Comparison of ENCODE assay signal across 8 cellular contexts in genomic region chr17:75832652-75833400, GRCh38. TPM values are rescaled to one million over a fixed set of nuclear protein-coding genes. Genes with fewer than 3 reads are reported as not detected.
A peak's percentile ranks its signal among the peaks of the same experiment; 100 is the strongest.
DNase-seq lines count a peak whose midpoint lies in the region; ATAC-seq, FAIRE-seq and TF ChIP-seq lines count a peak whose summit lies in the region.

No MANE protein-coding gene starts in this region.

- H4K5ac ChIP-seq in H1 (ENCODE audit: insufficient read length, low read depth, low read length) = peak overlapping the region; percentile 96

- POLR2A ChIA-PET in PC-3 (lab: Charles Lee; ENCODE audit: unreplicated experiment) (interaction anchor here (0.6 kb wide), 1 partner anchor 64 kb away, joined by 3 read pairs; the partner anchor contains the start of gene TRIM65), H1 (lab: Charles Lee; ENCODE audit: partially characterized antibody) (interaction anchor here (0.6 to 16.0 kb wide), 10 partner anchors 9 to 131 kb away, joined by 3 to 216 read pairs (median 4); partner anchors contain the start of genes UNC13D and WBP2)

- H3K27me3 ChIP-seq in PC-3 (ENCODE audit: low read length) (no peaks in the 10 kb centered on the region), H1 (replicated peaks in 1 of 4; ENCODE audit: control insufficient read depth in 3 of 4, extremely low read depth in 1 of 4, insufficient read depth in 3 of 4, low read length in 3 of 4) (no peaks in the 10 kb centered on the region), neutrophil (no peaks in the 10 kb centered on the region), smooth muscle cell (ENCODE audit: low read depth) (no peaks in the 10 kb centered on the region), BE2C (no peaks in the 10 kb centered on the region)

- H4K91ac ChIP-seq in H1 (replicated peaks; ENCODE audit: insufficient read length, low read length) = peak overlapping the region; percentile 93

- H4K8ac ChIP-seq in H1 (ENCODE audit: extremely low read depth, insufficient read depth, low read length) = no peak overlapping the region; the same call in 1 of the 2 replicates

- H3K18ac ChIP-seq in H1 (ENCODE audit: extremely low read depth, low read length) = peak overlapping the region; percentile 93

- no peaks in the 10 kb centered on the region for H3K9me2 ChIP-seq in PC-3 (replicated peaks; ENCODE audit: low read length)

- H2BK12ac ChIP-seq in H1 (ENCODE audit: low read depth, low read length) = peak overlapping the region; percentile 88; the same call in 1 of the 2 replicates

- peak; percentile 72 for FAIRE-seq in H1 (lab: Jason Lieb, UNC)

- peak overlapping the region; percentile 79; the same call in 1 of the 2 replicates for H2BK5ac ChIP-seq in H1 (ENCODE audit: low read depth, low read length)

- H3K4ac ChIP-seq in H1 (replicated peaks; ENCODE audit: insufficient read length, low read depth, low read length) = peak overlapping the region; percentile 36

- H3K23me2 ChIP-seq in H1 (ENCODE audit: low read depth, low read length) = no peaks in the 10 kb centered on the region; the same call in 1 of the 2 replicates

- H3K56ac ChIP-seq in H1 (replicated peaks; ENCODE audit: insufficient read length, low read depth, low read length) = peak overlapping the region; percentile 83

- peak overlapping the region; percentile 48 for H3K27ac ChIP-seq in PC-3 (ENCODE audit: low read length)
- H3K27ac ChIP-seq in H1 (ENCODE audit: low read depth, low read length) = no peak overlapping the region; the same call in 1 of the 2 replicates
- peak overlapping the region; percentile 77 for H3K27ac ChIP-seq in neutrophil
- H3K27ac ChIP-seq in smooth muscle cell (ENCODE audit: low read depth) = no peak overlapping the region

- no peaks in the 10 kb centered on the region for H4K20me1 ChIP-seq in PC-3 (ENCODE audit: low read length)
- H4K20me1 ChIP-seq in H1 (replicated peaks in 1 of 2; ENCODE audit: control insufficient read depth in 1 of 2, insufficient read depth in 2 of 2, low read length in 2 of 2) = no peaks in the 10 kb centered on the region
- no peaks in the 10 kb centered on the region for H4K20me1 ChIP-seq in smooth muscle cell (ENCODE audit: low read depth)

- 0 out of 2 replicates have a peak, but pooled peaks cover 2% of the 10 kb centered on the region for H3K79me1 ChIP-seq in H1 (ENCODE audit: low read depth, low read length)

- H3K9me3 ChIP-seq in PC-3 (ENCODE audit: low read length) (no peaks in the 10 kb centered on the region), H1 (ENCODE audit: insufficient read depth in 2 of 2, low read depth in 1 of 2, low read length in 1 of 2) (no peaks in the 10 kb centered on the region), neutrophil (no peaks in the 10 kb centered on the region), smooth muscle cell (replicated peaks; ENCODE audit: low read depth) (no peaks in the 10 kb centered on the region), BE2C (no peaks in the 10 kb centered on the region)

- no peak for TF ChIP-seq RAD21 in H1 (IDR thresholded peaks at IDR 0.05 in 1 of 2, conservative IDR thresholded peaks at IDR 0.05 in 1 of 2; ENCODE audit: low read depth in 2 of 2, low read length in 2 of 2)

- no peak for TF ChIP-seq EP300 in H1 (IDR thresholded peaks at IDR 0.05; ENCODE audit: borderline replicate concordance in 1 of 2, low read depth in 2 of 2, low read length in 2 of 2)

- CTCF ChIA-PET in PC-3 (lab: Charles Lee) = no interaction called here
- CTCF ChIA-PET in H1 (lab: Charles Lee; ENCODE audit: partially characterized antibody) = interaction anchor here (1.0 to 21.9 kb wide), 6 partner anchors 12 to 176 kb away, joined by 3 to 563 read pairs (median 5); partner anchors contain the start of genes UNC13D and WBP2

- 23% methylated on average over 14 of the region's 20 CpGs; no CpG with 5 or more reads in 1 of the 2 experiments for WGBS in H1 (ENCODE audit: extremely low coverage in 1 of 2, insufficient coverage in 1 of 2, insufficient read length in 1 of 2, insufficient replicate concordance in 2 of 2, low coverage in 1 of 2, low lambda C conversion rate in 2 of 2, missing lambda C conversion rate in 1 of 2), 2 experiments
- 45% methylated on average over 14 of the region's 20 CpGs for WGBS in smooth muscle cell (ENCODE audit: low lambda C conversion rate)

- BruUV-seq in PC-3 (replicated peaks; lab: Mats Ljungman, UMichigan) = no TSS peak

- ATAC-seq in PC-3 (0 out of 2 replicates have a peak, but pooled peaks have one; percentile 3), HG02678 (IDR thresholded peaks at IDR 0.05; ENCODE audit: unreplicated experiment) (no peak)

- no peak overlapping the region for H2AK5ac ChIP-seq in H1 (ENCODE audit: low read depth, low read length)

- H3K4me2 ChIP-seq in PC-3 (ENCODE audit: low read length) (no peak overlapping the region), H1 (ENCODE audit: insufficient read depth in 1 of 2, low read depth in 2 of 2, low read length in 2 of 2) (peak overlapping the region; percentile 51 to 57), smooth muscle cell (no peak overlapping the region)

- H2AFZ ChIP-seq in PC-3 (ENCODE audit: low read length) (no peak overlapping the region), H1 (ENCODE audit: low read length) (peak overlapping the region; percentile 82), smooth muscle cell (ENCODE audit: low read depth) (no peak overlapping the region)

- in situ Hi-C loops in GM13977 (cut with MboI; ENCODE audit: low pct_unique_long_range_greater_than_20kb, low sequenced_read_pairs, unreplicated experiment) = no loop called here

- no peak for TF ChIP-seq POLR2A in H1 (IDR thresholded peaks at IDR 0.05; ENCODE audit: control extremely low read depth in 1 of 2, low read depth in 2 of 2, low read length in 2 of 2)

- H3F3A ChIP-seq in PC-3 (ENCODE audit: low read length, unreplicated experiment) (no peaks in the 10 kb centered on the region), smooth muscle cell (ENCODE audit: low read depth) (no peaks in the 10 kb centered on the region)

- H3K79me2 ChIP-seq in PC-3 (ENCODE audit: low read length) = no peaks in the 10 kb centered on the region
- H3K79me2 ChIP-seq in H1 (ENCODE audit: control insufficient read depth in 1 of 2, insufficient read depth in 2 of 2, low read length in 2 of 2) = no peaks in the 10 kb centered on the region
- no peaks in the 10 kb centered on the region for H3K79me2 ChIP-seq in smooth muscle cell (ENCODE audit: low read depth)

- peak overlapping the region; percentile 65; the same call in 1 of the 2 replicates for H2BK15ac ChIP-seq in H1 (ENCODE audit: low read length)

- no peak overlapping the region for H3K23ac ChIP-seq in H1 (ENCODE audit: insufficient read length)

- TF ChIP-seq CTCF in GM13977 (IDR thresholded peaks at IDR 0.05; ENCODE audit: extremely low read depth, insufficient read depth, missing control alignments) (no peak), PC-3 (conservative IDR thresholded peaks at IDR 0.05; ENCODE audit: low read depth, low read length) (no peak), H1 (IDR thresholded peaks at IDR 0.05; ENCODE audit: control extremely low read depth in 1 of 3, insufficient read depth in 1 of 3, low read depth in 1 of 3, low read length in 3 of 3) (no peak), neutrophil (IDR thresholded peaks at IDR 0.05) (no peak), smooth muscle cell (IDR thresholded peaks at IDR 0.05; ENCODE audit: borderline replicate concordance, insufficient read depth, poor library complexity, severe bottlenecking) (no peak), BE2C (IDR thresholded peaks at IDR 0.05; ENCODE audit: low read depth, low read length) (no peak)

- no peak overlapping the region for H3K14ac ChIP-seq in H1 (ENCODE audit: insufficient read length)

- peak overlapping the region; percentile 68; the same call in 1 of the 2 replicates for H2BK20ac ChIP-seq in H1 (ENCODE audit: low read length)

- 0 out of 2 replicates have a peak, but pooled peaks cover 7% of the 10 kb centered on the region for H3K36me3 ChIP-seq in PC-3 (ENCODE audit: low read depth, low read length)
- no peaks in the 10 kb centered on the region for H3K36me3 ChIP-seq in H1 (ENCODE audit: control insufficient read depth in 2 of 4, insufficient read depth in 4 of 4, low read length in 3 of 4)
- peaks cover 100% of the 10 kb centered on the region for H3K36me3 ChIP-seq in neutrophil
- no peaks in the 10 kb centered on the region for H3K36me3 ChIP-seq in smooth muscle cell (ENCODE audit: low read depth)
- no peaks in the 10 kb centered on the region for H3K36me3 ChIP-seq in BE2C

- DNase-seq in GM13977 (ENCODE audit: low spot score) (peak; percentile 51), PC-3 (no peak), H1 (ENCODE audit: low read depth in 1 of 2, low spot score in 2 of 2) (peak in 1 of 2 experiments; percentile 81), smooth muscle cell (lab: John Stamatoyannopoulos, UW; ENCODE audit: unreplicated experiment) (no peak), retina (no peak), BE2C (no peak)

- H3K4me3 ChIP-seq in PC-3 (ENCODE audit: low read length) = no peak overlapping the region
- H3K4me3 ChIP-seq in H1 (ENCODE audit: extremely low read depth in 1 of 4, insufficient read depth in 2 of 4, low read depth in 3 of 4, low read length in 4 of 4) = peak overlapping the region in 3 of 4 experiments; percentile 20 to 49 (median 32); a peak in 6 of 8 replicates
- H3K4me3 ChIP-seq in neutrophil (ENCODE audit: low read depth in 1 of 2, low read length in 1 of 2) = no peak overlapping the region
- H3K4me3 ChIP-seq in smooth muscle cell = no peak overlapping the region
- no peak overlapping the region for H3K4me3 ChIP-seq in BE2C (ENCODE audit: low read depth, low read length)

- peak overlapping the region; percentile 25; the same call in 1 of the 2 replicates for H3K9ac ChIP-seq in PC-3 (ENCODE audit: low read length)
- no peak overlapping the region for H3K9ac ChIP-seq in H1 (replicated peaks in 1 of 4; ENCODE audit: extremely low read depth in 1 of 4, low read depth in 3 of 4, low read length in 3 of 4)
- H3K9ac ChIP-seq in smooth muscle cell (ENCODE audit: low read depth) = no peak overlapping the region

- H3K4me1 ChIP-seq in PC-3 (ENCODE audit: insufficient read depth, low read length) = peaks cover 9% of the 10 kb centered on the region
- peaks cover 0 to 36% (median 24%) of the 10 kb centered on the region in 4 experiments; a peak in 6 of 7 replicates for H3K4me1 ChIP-seq in H1 (replicated peaks in 1 of 4; ENCODE audit: control insufficient read depth in 3 of 4, insufficient read depth in 4 of 4, low read length in 3 of 4)
- peaks cover 15 to 18% of the 10 kb centered on the region in 2 experiments for H3K4me1 ChIP-seq in neutrophil (ENCODE audit: control insufficient read depth in 1 of 2, insufficient read depth in 1 of 2, low read depth in 1 of 2, low read length in 1 of 2)
- no peaks in the 10 kb centered on the region for H3K4me1 ChIP-seq in smooth muscle cell (ENCODE audit: low read depth)
- peaks cover 22% of the 10 kb centered on the region for H3K4me1 ChIP-seq in BE2C

- intact Hi-C loops in PC-3 (cut with micrococcal nuclease) = loop anchor here (5.0 kb wide), 1 partner anchor 51 kb away; the partner anchor contains the start of gene UNK

- peak overlapping the region; percentile 81 for H2BK120ac ChIP-seq in H1 (replicated peaks; ENCODE audit: low read depth, low read length)

RNA-seq across cellular contexts. Expression of gene UNC13D, which starts 11.4 kb away (rescaled TPM):
- 43.9 and 53.8 TPM in 2 replicates for total RNA-seq in PC-3 (2014; rRNA removed)
- 7.5 and 8.4 TPM in 2 replicates for total RNA-seq in H1 (2021; fragmentation: NEBNext Ultra II Directional; extraction: Animal tissue kit (Norgen Biotek cat#: 25700))
- 3.6 and 5.2 TPM in 2 replicates for polyA plus RNA-seq in H1 (2011; rRNA removed)
- 77.7 TPM for polyA plus RNA-seq in H1 (2011; cell fraction: cytosol; rRNA removed)
- 15.5 TPM for polyA plus RNA-seq in H1 (2011; cell fraction: nucleus; rRNA removed)
- polyA plus RNA-seq in H1 (2012, experiment 1 of 2) = 4.1 to 10.3 TPM (median 7.8 TPM) in 4 replicates
- 1.9 TPM for polyA plus RNA-seq in H1 (2012, experiment 2 of 2)
- polyA plus RNA-seq in H1 (2013, experiment 1 of 2) = 3.7 TPM
- polyA plus RNA-seq in H1 (2013, experiment 2 of 2) = 4.2 TPM
- polyA minus RNA-seq in H1 (2011; rRNA and poly(A)+ RNA removed) = 1.9 and 2.0 TPM in 2 replicates
- polyA minus RNA-seq in H1 (2011; cell fraction: cytosol; rRNA and poly(A)+ RNA removed) = 3.7 TPM
- polyA minus RNA-seq in H1 (2011; cell fraction: nucleus; rRNA and poly(A)+ RNA removed) = 3.7 TPM
- total RNA-seq in smooth muscle cell = 4.5 TPM in 2 replicates
- polyA plus RNA-seq in smooth muscle cell = 2.4 and 9.6 TPM in 2 replicates
- 23.0 TPM for polyA plus RNA-seq in BE2C (2012; ENCODE audit: insufficient read depth, insufficient read length, low read depth)

RNA-seq across cellular contexts. Expression of gene WBP2, which starts 22.3 kb away (rescaled TPM):
- total RNA-seq in PC-3 (2014; rRNA removed) (49.7 and 51.8 TPM in 2 replicates), smooth muscle cell (26.4 and 27.6 TPM in 2 replicates)
- 61.8 and 71.2 TPM in 2 replicates for total RNA-seq in H1 (2021; fragmentation: NEBNext Ultra II Directional; extraction: Animal tissue kit (Norgen Biotek cat#: 25700))
- polyA plus RNA-seq in H1 (2011; rRNA removed) (48.2 and 72.0 TPM in 2 replicates), smooth muscle cell (91.4 and 111 TPM in 2 replicates)
- polyA plus RNA-seq in H1 (2011; cell fraction: cytosol; rRNA removed) = 19.9 TPM
- polyA plus RNA-seq in H1 (2011; cell fraction: nucleus; rRNA removed) = 66.9 TPM
- 66.8 to 74.2 TPM (median 69.2 TPM) in 4 replicates for polyA plus RNA-seq in H1 (2012, experiment 1 of 2)
- 67.1 TPM for polyA plus RNA-seq in H1 (2012, experiment 2 of 2)
- 61.6 TPM for polyA plus RNA-seq in H1 (2013, experiment 1 of 2)
- 60.1 TPM for polyA plus RNA-seq in H1 (2013, experiment 2 of 2)
- polyA minus RNA-seq in H1 (2011; rRNA and poly(A)+ RNA removed) = 29.7 and 44.3 TPM in 2 replicates
- 31.1 TPM for polyA minus RNA-seq in H1 (2011; cell fraction: cytosol; rRNA and poly(A)+ RNA removed)
- polyA minus RNA-seq in H1 (2011; cell fraction: nucleus; rRNA and poly(A)+ RNA removed) = 30.8 TPM
- polyA plus RNA-seq in BE2C (2012; ENCODE audit: insufficient read depth, insufficient read length, low read depth) = 228 TPM

RNA-seq across cellular contexts. Expression of gene TRIM47, which starts 45.6 kb away (rescaled TPM):
- total RNA-seq in PC-3 (2014; rRNA removed) = 73.7 and 109 TPM in 2 replicates
- total RNA-seq in H1 (2021; fragmentation: NEBNext Ultra II Directional; extraction: Animal tissue kit (Norgen Biotek cat#: 25700)) = 5.1 and 6.4 TPM in 2 replicates
- polyA plus RNA-seq in H1 (2011; rRNA removed) = 6.3 and 11.6 TPM in 2 replicates
- 6.2 TPM for polyA plus RNA-seq in H1 (2011; cell fraction: cytosol; rRNA removed)
- polyA plus RNA-seq in H1 (2011; cell fraction: nucleus; rRNA removed) = 12.1 TPM
- 5.0 to 8.3 TPM (median 5.5 TPM) in 4 replicates for polyA plus RNA-seq in H1 (2012, experiment 1 of 2)
- polyA plus RNA-seq in H1 (2012, experiment 2 of 2) = 5.4 TPM
- polyA plus RNA-seq in H1 (2013, experiment 1 of 2) = 5.7 TPM
- 6.1 TPM for polyA plus RNA-seq in H1 (2013, experiment 2 of 2)
- 2.6 and 3.7 TPM in 2 replicates for polyA minus RNA-seq in H1 (2011; rRNA and poly(A)+ RNA removed)
- polyA minus RNA-seq in H1 (2011; cell fraction: cytosol; rRNA and poly(A)+ RNA removed) = 5.0 TPM
- 6.2 TPM for polyA minus RNA-seq in H1 (2011; cell fraction: nucleus; rRNA and poly(A)+ RNA removed)
- 3.8 and 8.7 TPM in 2 replicates for total RNA-seq in smooth muscle cell
- 16.1 and 31.7 TPM in 2 replicates for polyA plus RNA-seq in smooth muscle cell
- 35.9 TPM for polyA plus RNA-seq in BE2C (2012; ENCODE audit: insufficient read depth, insufficient read length, low read depth)

RNA-seq across cellular contexts. Expression of gene UNK, which starts 48.2 kb away (rescaled TPM):
- 21.8 and 22.9 TPM in 2 replicates for total RNA-seq in PC-3 (2014; rRNA removed)
- 33.0 and 33.3 TPM in 2 replicates for total RNA-seq in H1 (2021; fragmentation: NEBNext Ultra II Directional; extraction: Animal tissue kit (Norgen Biotek cat#: 25700))
- polyA plus RNA-seq in H1 (2011; rRNA removed) = 24.2 and 28.9 TPM in 2 replicates
- polyA plus RNA-seq in H1 (2011; cell fraction: cytosol; rRNA removed) = 25.1 TPM
- 45.5 TPM for polyA plus RNA-seq in H1 (2011; cell fraction: nucleus; rRNA removed)
- polyA plus RNA-seq in H1 (2012, experiment 1 of 2) = 22.6 to 27.0 TPM (median 24.8 TPM) in 4 replicates
- polyA plus RNA-seq in H1 (2012, experiment 2 of 2) = 14.6 TPM
- polyA plus RNA-seq in H1 (2013, experiment 1 of 2) = 19.3 TPM
- 19.1 TPM for polyA plus RNA-seq in H1 (2013, experiment 2 of 2)
- polyA minus RNA-seq in H1 (2011; rRNA and poly(A)+ RNA removed) = 52.1 and 62.7 TPM in 2 replicates
- 38.1 TPM for polyA minus RNA-seq in H1 (2011; cell fraction: cytosol; rRNA and poly(A)+ RNA removed)
- 75.4 TPM for polyA minus RNA-seq in H1 (2011; cell fraction: nucleus; rRNA and poly(A)+ RNA removed)
- 25.4 and 39.5 TPM in 2 replicates for total RNA-seq in smooth muscle cell
- polyA plus RNA-seq in smooth muscle cell = 26.8 and 31.5 TPM in 2 replicates
- 27.3 TPM for polyA plus RNA-seq in BE2C (2012; ENCODE audit: insufficient read depth, insufficient read length, low read depth)

Comparison
In these comparisons a context has a peak if more than half of its experiments do, and no peak if none do; other contexts are left out.
1. H3K27ac ChIP-seq: peak in PC-3 (single experiment) and neutrophil (single experiment); none in H1 (single experiment) and smooth muscle cell (single experiment).
2. H3K4me2 ChIP-seq: peak in H1 (2 of 2); none in PC-3 (single experiment) and smooth muscle cell (single experiment).
3. H3K4me3 ChIP-seq: peak in H1 (3 of 4); none in PC-3 (single experiment), neutrophil (0 of 2), smooth muscle cell (single experiment) and BE2C (single experiment).